27 cellular contexts compared by ENCODE assay signal in the genomic region with DNA sequence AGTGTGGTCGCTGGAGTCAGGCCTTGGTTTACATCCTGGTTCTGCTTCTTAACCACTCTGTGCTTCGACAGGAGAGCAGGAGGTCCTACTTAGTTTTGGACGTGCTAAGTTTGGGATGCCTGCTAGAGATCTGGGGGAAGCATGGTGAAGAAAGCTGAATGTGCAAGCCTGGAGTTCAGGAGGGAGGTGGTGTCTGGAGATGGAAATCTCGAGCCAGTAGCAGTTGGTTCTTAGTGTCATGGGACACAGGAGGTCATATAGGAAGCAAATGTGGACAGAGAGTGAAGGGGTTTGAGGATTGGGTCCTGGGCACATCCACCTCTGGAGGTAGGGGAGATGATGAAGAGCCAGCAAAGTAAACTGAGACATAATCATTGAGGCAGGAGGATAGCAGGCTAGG.
"Had no signal": no experiment of that assay in that cellular context is flagged by ENCODE, and none has a peak within 500 bp of the region (broad histone marks: within the 10 kb centered on the region; RNA-seq: fewer than 3 reads in every experiment).

No MANE protein-coding gene starts in this region.

- H3K27ac ChIP-seq: breast epithelium, epithelial cell of prostate, neutrophil, ovary, prostate gland, skin epidermis, tibial artery, upper lobe of right lung had no signal

- H3K9me3 ChIP-seq: ovary, prostate gland had no signal

- ATAC-seq: activated CD8-positive, alpha-beta T cell treated with anti-CD3 and anti-CD28 coated beads for 36 hours; activated naive CD8-positive, alpha-beta T cell treated with anti-CD3 and anti-CD28 coated beads, Interleukin-2, amount 50 U/mL, for 24 hours; left cardiac atrium; left ventricle myocardium superior; stimulated activated effector memory CD8-positive, alpha-beta T cell treated with anti-CD3 and anti-CD28 coated beads, Interleukin-12 subunit alpha, Interleukin-12 subunit beta, amount 100 ng/mL, for 72 hours; upper lobe of right lung had no signal

- H3K4me3 Mint-ChIP-seq: activated CD8-positive, alpha-beta T cell treated with anti-CD3 and anti-CD28 coated beads for 36 hours; activated naive CD4-positive, alpha-beta T cell treated with anti-CD3 and anti-CD28 coated beads, Interleukin-2, amount 50 U/mL, for 24 hours; activated naive CD8-positive, alpha-beta T cell treated with anti-CD3 and anti-CD28 coated beads, Interleukin-2, amount 50 U/mL, for 24 hours; nephron progenitor cell; stimulated activated effector memory CD8-positive, alpha-beta T cell treated with anti-CD3 and anti-CD28 coated beads, Interleukin-12 subunit alpha, Interleukin-12 subunit beta, amount 100 ng/mL, for 72 hours; stimulated activated naive CD8-positive, alpha-beta T cell treated with anti-CD3 and anti-CD28 coated beads, Interleukin-15, Interleukin-2, amounts not matched to agents 100 ng/mL and 50 ng/mL, for 24 hours; T-helper 1 cell treated with Interleukin-12 subunit alpha and Interleukin-12 subunit beta and Interleukin-4 antibody, amounts not matched to agents 30 μg/mL and 1 μg/mL, for 36 hours had no signal

- H3K27ac Mint-ChIP-seq: activated CD8-positive, alpha-beta T cell treated with anti-CD3 and anti-CD28 coated beads for 36 hours; activated naive CD4-positive, alpha-beta T cell treated with anti-CD3 and anti-CD28 coated beads, Interleukin-2, amount 50 U/mL, for 24 hours; activated naive CD8-positive, alpha-beta T cell treated with anti-CD3 and anti-CD28 coated beads, Interleukin-2, amount 50 U/mL, for 24 hours; activated T-helper 2 cell treated with anti-CD3 and anti-CD28 coated beads, Interferon-gamma antibody, Interleukin-2, Interleukin-4, amounts not matched to agents 10 μg/mL and 5 μg/mL and 100 μg/mL, durations not matched to agents 14 hours and 24 hours and 36 hours; nephron progenitor cell; stimulated activated effector memory CD8-positive, alpha-beta T cell treated with anti-CD3 and anti-CD28 coated beads, Interleukin-12 subunit alpha, Interleukin-12 subunit beta, amount 100 ng/mL, for 72 hours; stimulated activated naive CD8-positive, alpha-beta T cell treated with anti-CD3 and anti-CD28 coated beads, Interleukin-15, Interleukin-2, amounts not matched to agents 100 ng/mL and 50 ng/mL, for 24 hours; T-helper 1 cell treated with Interleukin-12 subunit alpha and Interleukin-12 subunit beta and Interleukin-4 antibody, amounts not matched to agents 30 μg/mL and 1 μg/mL, for 36 hours had no signal

- H3K4me3 ChIP-seq: breast epithelium, ovary, prostate gland, skin epidermis, tibial artery, upper lobe of right lung had no signal

- H3K4me1 ChIP-seq: breast epithelium, prostate gland, tibial artery, upper lobe of right lung had no signal

- H3K36me3 ChIP-seq: breast epithelium, neutrophil, ovary, prostate gland, tibial artery, upper lobe of right lung had no signal

- H3K27me3 ChIP-seq: ovary had no signal

- DNase-seq: activated CD4-positive, alpha-beta T cell treated with anti-CD3 and anti-CD28 coated beads, Interleukin-2, amount 50 U/mL, for 1 hour; activated CD8-positive, alpha-beta T cell treated with anti-CD3 and anti-CD28 coated beads for 36 hours; activated naive CD8-positive, alpha-beta T cell treated with anti-CD3 and anti-CD28 coated beads, Interleukin-2, amount 50 U/mL, for 24 hours; activated T-cell treated with anti-CD3 and anti-CD28 coated beads, Interleukin-2, amount 50 U/mL, for 48 hours; cerebellar nuclear complex; effector CD4-positive, alpha-beta T cell; left cardiac atrium; left ventricle myocardium superior; mammary epithelial cell; nephron progenitor cell; ovary; retina; stimulated activated CD4-positive, alpha-beta T cell treated with anti-CD3 and anti-CD28 coated beads, Interleukin-12 subunit alpha, Interleukin-12 subunit beta, amount 100 ng/mL, for 4 hours; stimulated activated CD4-positive, alpha-beta T cell treated with anti-CD3 and anti-CD28 coated beads, Interleukin-4, amount 100 ng/mL, for 1 hour; SW 1271; tibial artery; upper lobe of right lung had no signal

- H3K4me1 Mint-ChIP-seq: activated naive CD4-positive, alpha-beta T cell treated with anti-CD3 and anti-CD28 coated beads, Interleukin-2, amount 50 U/mL, for 24 hours; activated naive CD8-positive, alpha-beta T cell treated with anti-CD3 and anti-CD28 coated beads, Interleukin-2, amount 50 U/mL, for 24 hours; nephron progenitor cell; stimulated activated effector memory CD8-positive, alpha-beta T cell treated with anti-CD3 and anti-CD28 coated beads, Interleukin-12 subunit alpha, Interleukin-12 subunit beta, amount 100 ng/mL, for 72 hours had no signal
